22 cellular contexts compared by ENCODE assay signal in the genomic region with DNA sequence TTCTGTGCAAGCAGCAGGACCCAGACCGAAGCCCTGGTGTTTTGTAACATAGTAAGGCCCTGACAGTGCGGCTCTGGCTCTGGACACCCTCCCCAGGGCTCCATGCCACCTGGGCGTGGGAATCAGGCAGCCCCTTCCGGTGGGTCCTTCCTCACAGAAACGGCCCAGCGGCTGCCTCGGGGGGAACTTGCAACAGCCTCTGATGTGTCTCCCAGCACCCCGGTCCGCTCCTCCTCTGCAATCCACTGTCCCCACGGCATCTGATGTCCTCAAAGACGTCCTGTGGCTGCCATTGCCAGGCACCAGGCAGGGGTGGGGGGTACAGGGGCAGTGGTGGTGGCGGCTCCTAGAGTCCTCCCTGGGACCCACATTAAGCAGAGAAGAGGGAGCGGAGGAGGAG.
"Had no signal": no experiment of that assay in that cellular context is flagged by ENCODE, and none has a peak within 500 bp of the region (broad histone marks: within the 10 kb centered on the region; RNA-seq: fewer than 3 reads in every experiment).

No MANE protein-coding gene starts in this region.

- H3K36me3 ChIP-seq: MG63 had no signal

- H3K4me3 ChIP-seq: MG63, SJCRH30 had no signal

- H3K27me3 ChIP-seq: MG63, SJCRH30 had no signal

- DNase-seq: IMR-90, Karpas-422, KG1, MG63, NCI-H1092 treated with DMSO at 0.1 percent for 48 hours, NCI-H1436, NCI-H187, NCI-H2029, NCI-H2081 treated with DMSO at 0.1 percent for 48 hours, NCI-H2171, NCI-H226, NCI-H446, NCI-H510A, NCI-H524 treated with DMSO at 0.1 percent for 48 hours, NCI-H69, NCI-H774, PC-3, SHP77, SJCRH30 had no signal

- H3K9me3 ChIP-seq: MG63 had no signal

- H3K27ac ChIP-seq: RWPE1, SJCRH30 had no signal

- ATAC-seq: Panc1, PC-3, SK-N-SH treated with all-trans-retinoic acid at 6 μM for 48 hours had no signal
